11 cellular contexts compared by ENCODE assay signal in genomic region chr5:159772698-159773061, GRCh38.
DNase-seq lines count a peak whose midpoint lies in the region; ATAC-seq, FAIRE-seq and TF ChIP-seq lines count a peak whose summit lies in the region.
"Had no signal": no experiment of that assay in that cellular context is flagged by ENCODE, and none has a peak within 500 bp of the region (broad histone marks: within the 10 kb centered on the region; RNA-seq: fewer than 3 reads in every experiment).

No MANE protein-coding gene starts in this region.

- H2AFZ ChIP-seq in GM12878 (ENCODE audit: control insufficient read depth, low read depth, low read length) = no peak overlapping the region

- H3K4me1 ChIP-seq in A549 = peaks cover 13% of the 10 kb centered on the region
- peaks cover 3% of the 10 kb centered on the region; the same call in 1 of the 2 replicates for H3K4me1 ChIP-seq in HEK293 (ENCODE audit: control insufficient read depth, insufficient read depth, low read length)
- peaks cover 4% of the 10 kb centered on the region for H3K4me1 ChIP-seq in GM12878 (ENCODE audit: control insufficient read depth, insufficient read depth, low read length)

- WGBS in A549 (ENCODE audit: missing lambda C conversion rate) = 89% methylated on average over 6 of the region's 6 CpGs
- 60% methylated on average over 6 of the region's 6 CpGs for WGBS in GM12878 (ENCODE audit: insufficient coverage, insufficient replicate concordance, low lambda C conversion rate, missing lambda C conversion rate)

- no peak overlapping the region for H3K9ac ChIP-seq in GM12878 (ENCODE audit: control insufficient read depth, insufficient read depth, low read length)

- TF ChIP-seq CTCF in A549 (IDR thresholded peaks at IDR 0.05) (no peak), HEK293 (tag by site-specific recombination; IDR thresholded peaks at IDR 0.05) (no peak), GM12878 (IDR thresholded peaks at IDR 0.05 in 2 of 3, conservative IDR thresholded peaks at IDR 0.05 in 1 of 3; ENCODE audit: control insufficient read depth in 2 of 3, extremely low read depth in 1 of 3, insufficient read depth in 1 of 3, low read depth in 3 of 3, low read length in 3 of 3) (no peak)

- H3K27me3 ChIP-seq in GM12878 (replicated peaks in 1 of 2; ENCODE audit: control insufficient read depth in 2 of 2, insufficient read depth in 2 of 2, low read length in 1 of 2) = no peaks in the 10 kb centered on the region; a peak in 1 of 4 replicates

- POLR2A ChIA-PET in A549 (lab: Yijun Ruan, JAX) (interaction anchor here (1.0 to 1.4 kb wide), 3 partner anchors 139 to 191 kb away, joined by 3 read pairs; no protein-coding TSS in a partner anchor), HEK293 (lab: Yijun Ruan, JAX) (no interaction called here), GM12878 (lab: Charles Lee) (no interaction called here)

- H3K27ac Mint-ChIP-seq in naive B cell = peak overlapping the region in 5 of 6 donors; percentile 22 to 54 (median 32)

- no peaks in the 10 kb centered on the region for H4K20me1 ChIP-seq in GM12878 (ENCODE audit: control insufficient read depth, insufficient read depth)

- no peak for ATAC-seq in A549
- no peak for ATAC-seq in GM12878
- ATAC-seq in naive B cell (ENCODE audit: low read depth in 2 of 2) = no peak
- no peak for ATAC-seq in HG03571 (IDR thresholded peaks at IDR 0.05; ENCODE audit: unreplicated experiment)
- no peak for ATAC-seq in GM21528 (IDR thresholded peaks at IDR 0.05; ENCODE audit: low FRiP score, unreplicated experiment)

- FAIRE-seq in A549 (lab: Jason Lieb, UNC) (no peak), GM12878 (lab: Jason Lieb, UNC) (no peak)
- FAIRE-seq: GM19239 had no signal

- no TSS peak for BruUV-seq in GM12878 (replicated peaks; lab: Mats Ljungman, UMichigan)

- CTCF ChIA-PET in A549 (lab: Yijun Ruan, JAX) (interaction anchor here (1.0 to 2.5 kb wide), 6 partner anchors 140 to 331 kb away, joined by 3 to 19 read pairs (median 6); partner anchors contain the start of gene ADRA1B), HEK293 (lab: Yijun Ruan, JAX) (interaction anchor here (0.6 kb wide), 2 partner anchors 131 to 747 kb away, joined by 3 read pairs; no protein-coding TSS in a partner anchor), GM12878 (lab: Yijun Ruan, JAX) (no interaction called here)

- H3K9me3 ChIP-seq in A549 = no peaks in the 10 kb centered on the region
- H3K9me3 ChIP-seq in HEK293 (ENCODE audit: control insufficient read depth, insufficient read depth, low read depth, low read length) = no peaks in the 10 kb centered on the region
- H3K9me3 ChIP-seq in GM12878 (replicated peaks; ENCODE audit: control insufficient read depth, insufficient read depth, low read length) = no peaks in the 10 kb centered on the region
- H3K9me3 ChIP-seq: neutrophil had no signal

- no peaks in the 10 kb centered on the region for H3K36me3 Mint-ChIP-seq in naive B cell

- intact Hi-C loops in GM12878 (cut with micrococcal nuclease; ENCODE audit: unreplicated experiment) = loop anchor here (10.0 kb wide), 1 partner anchor 228 kb away; no protein-coding TSS in a partner anchor

- no peak for TF ChIP-seq RAD21 in A549 (conservative IDR thresholded peaks at IDR 0.05 in 1 of 2, IDR thresholded peaks at IDR 0.05 in 1 of 2)
- TF ChIP-seq RAD21 in GM12878 (IDR thresholded peaks at IDR 0.05; ENCODE audit: insufficient read depth, low read depth, low read length) = no peak

- DNase-seq in A549 (ENCODE audit: low read depth in 1 of 2, low spot score in 1 of 2) = no peak
- no peak for DNase-seq in GM12878 (ENCODE audit: low read depth, low spot score)
- DNase-seq in naive B cell = no peak
- no peak for DNase-seq in COLO668 (lab: John Stamatoyannopoulos, UW; ENCODE audit: unreplicated experiment)
- DNase-seq in OCI-M2 (lab: John Stamatoyannopoulos, UW; ENCODE audit: unreplicated experiment) = no peak
- DNase-seq: DMS 273 treated with DMSO at 0.1 percent for 48 hours had no signal

- no peaks in the 10 kb centered on the region for H3K79me2 ChIP-seq in GM12878 (ENCODE audit: control insufficient read depth, insufficient read depth, low read length)

- peak overlapping the region; percentile 84 for H3K4me2 ChIP-seq in A549
- H3K4me2 ChIP-seq in GM12878 (ENCODE audit: control insufficient read depth, insufficient read depth) = peak overlapping the region; percentile 74; the same call in 1 of the 2 replicates

- in situ Hi-C loops in GM12878 (cut with MboI) = no loop called here

- TF ChIP-seq POLR2A in A549 (IDR thresholded peaks at IDR 0.05; ENCODE audit: low read length) (no peak), GM12878 (IDR thresholded peaks at IDR 0.05; ENCODE audit: low read depth, low read length) (no peak)

- SMC1A ChIA-PET in GM12878 (lab: Charles Lee; ENCODE audit: uncharacterized antibody, unreplicated experiment) = interaction anchor here (1.1 kb wide), 1 partner anchor 17 kb away, joined by 4 read pairs; no protein-coding TSS in a partner anchor

- H3K9me3 Mint-ChIP-seq in naive B cell = peaks cover 0 to 2% (median 0%) of the 10 kb centered on the region in 7 donors

- peak overlapping the region; percentile 49 to 90 (median 66) for H3K4me3 Mint-ChIP-seq in naive B cell

- H3K36me3 ChIP-seq in HEK293 (ENCODE audit: control insufficient read depth in 2 of 2, insufficient read depth in 1 of 2, low read length in 2 of 2) (no peaks in the 10 kb centered on the region), GM12878 (ENCODE audit: control insufficient read depth in 2 of 2, insufficient read depth in 2 of 2, low read length in 1 of 2) (no peaks in the 10 kb centered on the region)
- H3K36me3 ChIP-seq: neutrophil had no signal

- peaks cover 5 to 8% (median 7%) of the 10 kb centered on the region in 3 donors for H3K4me1 Mint-ChIP-seq in naive B cell

- H3K4me3 ChIP-seq in A549 (peak overlapping the region; percentile 41), HEK293 (ENCODE audit: low read depth, low read length) (no peak overlapping the region), GM12878 (no peak overlapping the region; the same call in 1 of the 2 replicates)

- peak overlapping the region; percentile 90 to 94 for H3K27ac ChIP-seq in A549
- H3K27ac ChIP-seq in HEK293 (ENCODE audit: extremely low read depth, low read depth, low read length) = peak overlapping the region; percentile 75; the same call in 1 of the 2 replicates
- no peak overlapping the region for H3K27ac ChIP-seq in GM12878 (ENCODE audit: control insufficient read depth, insufficient read depth)
- H3K27ac ChIP-seq: neutrophil had no signal

- TF ChIP-seq EP300 in A549 (IDR thresholded peaks at IDR 0.05) (no peak), GM12878 (IDR thresholded peaks at IDR 0.05; ENCODE audit: borderline replicate concordance in 1 of 2, control insufficient read depth in 1 of 2, low read depth in 2 of 2, low read length in 2 of 2) (no peak)

- peaks cover 26 to 61% (median 48%) of the 10 kb centered on the region in 3 donors for H3K27me3 Mint-ChIP-seq in naive B cell

- RAD21 ChIA-PET in GM12878 (lab: Charles Lee; ENCODE audit: unreplicated experiment) = no interaction called here

TF ChIP-seq in A549, 52 proteins besides CTCF, POLR2A, EP300 and RAD21 (continues in another document):
- TF ChIP-seq NPAS2 (CRISPR knock-in tag; IDR thresholded peaks at IDR 0.05; ENCODE audit: borderline replicate concordance) = no peak
- TF ChIP-seq KDM1A (IDR thresholded peaks at IDR 0.05; ENCODE audit: low read depth) = no peak
- no peak for TF ChIP-seq POLR2AphosphoS2 (conservative IDR thresholded peaks at IDR 0.05; ENCODE audit: low read length)
- TF ChIP-seq ZSCAN20 (CRISPR knock-in tag; IDR thresholded peaks at IDR 0.05) = no peak
- no peak for TF ChIP-seq ESRRA (IDR thresholded peaks at IDR 0.05; ENCODE audit: borderline replicate concordance, low read length)
- no peak for TF ChIP-seq EHF (CRISPR knock-in tag; IDR thresholded peaks at IDR 0.05)
- no peak for TF ChIP-seq CEBPB (IDR thresholded peaks at IDR 0.05)
- TF ChIP-seq RFX5 (IDR thresholded peaks at IDR 0.05) = no peak
- no peak for TF ChIP-seq PHF8 (IDR thresholded peaks at IDR 0.05; ENCODE audit: borderline replicate concordance, low read depth)
- no peak for TF ChIP-seq ZNF302 (CRISPR knock-in tag; IDR thresholded peaks at IDR 0.05)

TF ChIP-seq in HEK293, 187 proteins besides CTCF, POLR2A, EP300 and RAD21 (continues in another document):
- TF ChIP-seq MYNN (tag by site-specific recombination; IDR thresholded peaks at IDR 0.05; ENCODE audit: borderline replicate concordance) (no peak), ZNF366 (tag by site-specific recombination; conservative IDR thresholded peaks at IDR 0.05) (peak; percentile 96), ZNF792 (tag by site-specific recombination; IDR thresholded peaks at IDR 0.05) (no peak)

TF ChIP-seq in GM12878, 131 proteins besides CTCF, POLR2A, EP300 and RAD21 (continues in another document):
- TF ChIP-seq TCF7 (IDR thresholded peaks at IDR 0.05; ENCODE audit: borderline replicate concordance) (no peak), TBL1XR1 (IDR thresholded peaks at IDR 0.05; ENCODE audit: low read depth, low read length) (no peak), BACH1 (IDR thresholded peaks at IDR 0.05; ENCODE audit: borderline replicate concordance) (no peak), ZBTB11 (CRISPR knock-in tag; IDR thresholded peaks at IDR 0.05) (no peak), FOXM1 (IDR thresholded peaks at IDR 0.05; ENCODE audit: low read depth, low read length) (no peak), ZNF207 (IDR thresholded peaks at IDR 0.05; ENCODE audit: borderline replicate concordance) (no peak), SIX5 (IDR thresholded peaks at IDR 0.05; ENCODE audit: low read depth, low read length, severe bottlenecking) (no peak), SREBF1 (IDR thresholded peaks at IDR 0.05; ENCODE audit: low read length) (no peak)
